ENCODE assay signal across 7 cellular contexts in genomic region chr4:16516796-16517413, GRCh38.
DNase-seq lines count a peak whose midpoint lies in the region; ATAC-seq and TF ChIP-seq lines count a peak whose summit lies in the region.

No MANE protein-coding gene starts in this region.

- H3K9me2 ChIP-seq in MM.1S (replicated peaks; ENCODE audit: insufficient read depth, low read length): no peaks in the 10 kb centered on the region

- no peaks in the 10 kb centered on the region for H3F3A ChIP-seq in MM.1S (ENCODE audit: insufficient read depth, low read length)

- H3K27ac Mint-ChIP-seq in WTC11: no peak overlapping the region

- no peaks in the 10 kb centered on the region for H3K79me2 ChIP-seq in MM.1S (ENCODE audit: low read length)

- CTCF ChIA-PET in WTC11 (lab: Charles Lee): interaction anchor here (0.7 to 1.0 kb wide), 2 partner anchors 66 to 244 kb away, joined by 3 read pairs; no protein-coding TSS in a partner anchor

- peak; percentile 95 for ATAC-seq in WTC11
- no peak for ATAC-seq in activated T-cell treated with anti-CD3 and anti-CD28 coated beads, Interleukin-2, amount 50 U/mL, for 4 hours

- H3K27me3 ChIP-seq in MM.1S (replicated peaks; ENCODE audit: insufficient read depth, low read length): no peaks in the 10 kb centered on the region

- no peaks in the 10 kb centered on the region for H3K27me3 Mint-ChIP-seq in WTC11 (ENCODE audit: low read depth)
- H3K27me3 Mint-ChIP-seq in activated T-cell treated with anti-CD3 and anti-CD28 coated beads, Interleukin-2, amount 50 U/mL, for 4 hours (ENCODE audit: low read depth): no peaks in the 10 kb centered on the region

- TF ChIP-seq RAD21 in Ishikawa (IDR thresholded peaks at IDR 0.05; ENCODE audit: low read depth): 0 out of 2 replicates have a peak, but pooled peaks have one; percentile 7

- H4K20me1 ChIP-seq in MM.1S (ENCODE audit: insufficient read depth, low read length): no peaks in the 10 kb centered on the region

- H3K36me3 Mint-ChIP-seq in WTC11: peaks cover 3% of the 10 kb centered on the region
- H3K36me3 Mint-ChIP-seq in activated T-cell treated with anti-CD3 and anti-CD28 coated beads, Interleukin-2, amount 50 U/mL, for 4 hours (ENCODE audit: insufficient read depth): no peaks in the 10 kb centered on the region

- no peak overlapping the region for H3K4me2 ChIP-seq in MM.1S (ENCODE audit: low read depth, low read length)

- no peaks in the 10 kb centered on the region for H3K36me3 ChIP-seq in MM.1S (replicated peaks; ENCODE audit: insufficient read depth, low read length)

- H3K9ac ChIP-seq in MM.1S (ENCODE audit: low read length): no peak overlapping the region

- TF ChIP-seq CTCF in WTC11 (IDR thresholded peaks at IDR 0.05) (no peak), MM.1S (IDR thresholded peaks at IDR 0.05; ENCODE audit: low read length) (no peak)

- H3K4me1 ChIP-seq in MM.1S (ENCODE audit: low read length): no peaks in the 10 kb centered on the region

- H3K4me3 Mint-ChIP-seq in WTC11: no peak overlapping the region
- no peak overlapping the region for H3K4me3 Mint-ChIP-seq in activated T-cell treated with anti-CD3 and anti-CD28 coated beads, Interleukin-2, amount 50 U/mL, for 4 hours

- POLR2A ChIA-PET in WTC11 (lab: Charles Lee): no interaction called here

- H3K9me3 Mint-ChIP-seq in WTC11: no peaks in the 10 kb centered on the region
- no peaks in the 10 kb centered on the region for H3K9me3 Mint-ChIP-seq in activated T-cell treated with anti-CD3 and anti-CD28 coated beads, Interleukin-2, amount 50 U/mL, for 4 hours

- no peak for TF ChIP-seq EP300 in Ishikawa (IDR thresholded peaks at IDR 0.05; ENCODE audit: borderline replicate concordance)

- no peak overlapping the region for H2AFZ ChIP-seq in MM.1S (ENCODE audit: low read length)

- DNase-seq in WTC11 (ENCODE audit: low spot score): peak; percentile 24
- DNase-seq in hepatic stellate cell (ENCODE audit: low spot score): peak; percentile 24
- peak; percentile 63 for DNase-seq in stromal cell of bone marrow (ENCODE audit: low read depth)
- no peak for DNase-seq in MM.1S
- no peak for DNase-seq in activated T-cell treated with anti-CD3 and anti-CD28 coated beads, Interleukin-2, amount 50 U/mL, for 4 hours
- no peak for DNase-seq in activated naive CD4-positive, alpha-beta T cell treated with anti-CD3 and anti-CD28 coated beads, Interleukin-2, amount 50 U/mL, for 16 hours

- H3K4me1 Mint-ChIP-seq in WTC11: peaks cover 38% of the 10 kb centered on the region
- H3K4me1 Mint-ChIP-seq in activated T-cell treated with anti-CD3 and anti-CD28 coated beads, Interleukin-2, amount 50 U/mL, for 4 hours (ENCODE audit: low read depth): no peaks in the 10 kb centered on the region

- no peak overlapping the region for H3K27ac ChIP-seq in MM.1S (ENCODE audit: low read length)

- H3K4me3 ChIP-seq in MM.1S (ENCODE audit: low read length): no peak overlapping the region

- no peaks in the 10 kb centered on the region for H3K9me3 ChIP-seq in MM.1S (replicated peaks; ENCODE audit: insufficient read depth, low read length)

TF ChIP-seq in Ishikawa, 13 proteins besides CTCF, POLR2A, EP300 and RAD21:
- no peak for TF ChIP-seq CEBPB (IDR thresholded peaks at IDR 0.05)
- TF ChIP-seq YY1 (IDR thresholded peaks at IDR 0.05; ENCODE audit: low read depth): no peak
- no peak for TF ChIP-seq FOXM1 (IDR thresholded peaks at IDR 0.05; ENCODE audit: borderline replicate concordance, low read depth)
- TF ChIP-seq, protein P1, sequence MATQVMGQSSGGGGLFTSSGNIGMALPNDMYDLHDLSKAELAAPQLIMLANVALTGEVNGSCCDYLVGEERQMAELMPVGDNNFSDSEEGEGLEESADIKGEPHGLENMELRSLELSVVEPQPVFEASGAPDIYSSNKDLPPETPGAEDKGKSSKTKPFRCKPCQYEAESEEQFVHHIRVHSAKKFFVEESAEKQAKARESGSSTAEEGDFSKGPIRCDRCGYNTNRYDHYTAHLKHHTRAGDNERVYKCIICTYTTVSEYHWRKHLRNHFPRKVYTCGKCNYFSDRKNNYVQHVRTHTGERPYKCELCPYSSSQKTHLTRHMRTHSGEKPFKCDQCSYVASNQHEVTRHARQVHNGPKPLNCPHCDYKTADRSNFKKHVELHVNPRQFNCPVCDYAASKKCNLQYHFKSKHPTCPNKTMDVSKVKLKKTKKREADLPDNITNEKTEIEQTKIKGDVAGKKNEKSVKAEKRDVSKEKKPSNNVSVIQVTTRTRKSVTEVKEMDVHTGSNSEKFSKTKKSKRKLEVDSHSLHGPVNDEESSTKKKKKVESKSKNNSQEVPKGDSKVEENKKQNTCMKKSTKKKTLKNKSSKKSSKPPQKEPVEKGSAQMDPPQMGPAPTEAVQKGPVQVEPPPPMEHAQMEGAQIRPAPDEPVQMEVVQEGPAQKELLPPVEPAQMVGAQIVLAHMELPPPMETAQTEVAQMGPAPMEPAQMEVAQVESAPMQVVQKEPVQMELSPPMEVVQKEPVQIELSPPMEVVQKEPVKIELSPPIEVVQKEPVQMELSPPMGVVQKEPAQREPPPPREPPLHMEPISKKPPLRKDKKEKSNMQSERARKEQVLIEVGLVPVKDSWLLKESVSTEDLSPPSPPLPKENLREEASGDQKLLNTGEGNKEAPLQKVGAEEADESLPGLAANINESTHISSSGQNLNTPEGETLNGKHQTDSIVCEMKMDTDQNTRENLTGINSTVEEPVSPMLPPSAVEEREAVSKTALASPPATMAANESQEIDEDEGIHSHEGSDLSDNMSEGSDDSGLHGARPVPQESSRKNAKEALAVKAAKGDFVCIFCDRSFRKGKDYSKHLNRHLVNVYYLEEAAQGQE (IDR thresholded peaks at IDR 0.05; ENCODE audit: low read depth): no peak
- TF ChIP-seq EGR1 (IDR thresholded peaks at IDR 0.05): no peak
- no peak for TF ChIP-seq TCF12 (IDR thresholded peaks at IDR 0.05; ENCODE audit: low read depth)
- no peak for TF ChIP-seq TEAD4 (IDR thresholded peaks at IDR 0.05)

TF ChIP-seq in WTC11, 78 proteins besides CTCF, POLR2A, EP300 and RAD21:
- TF ChIP-seq GABPB1 (CRISPR knock-in tag; IDR thresholded peaks at IDR 0.05): no peak
- no peak for TF ChIP-seq NR2C2 (CRISPR knock-in tag; IDR thresholded peaks at IDR 0.05)
- TF ChIP-seq ZNF281 (CRISPR knock-in tag; IDR thresholded peaks at IDR 0.05): no peak
- no peak for TF ChIP-seq SMAD4 (CRISPR knock-in tag; IDR thresholded peaks at IDR 0.05)
- TF ChIP-seq TP53 (CRISPR knock-in tag; IDR thresholded peaks at IDR 0.05): no peak
- TF ChIP-seq GRHL2 (CRISPR knock-in tag; IDR thresholded peaks at IDR 0.05; ENCODE audit: insufficient replicate concordance, severe bottlenecking): no peak
- TF ChIP-seq, protein P2, sequence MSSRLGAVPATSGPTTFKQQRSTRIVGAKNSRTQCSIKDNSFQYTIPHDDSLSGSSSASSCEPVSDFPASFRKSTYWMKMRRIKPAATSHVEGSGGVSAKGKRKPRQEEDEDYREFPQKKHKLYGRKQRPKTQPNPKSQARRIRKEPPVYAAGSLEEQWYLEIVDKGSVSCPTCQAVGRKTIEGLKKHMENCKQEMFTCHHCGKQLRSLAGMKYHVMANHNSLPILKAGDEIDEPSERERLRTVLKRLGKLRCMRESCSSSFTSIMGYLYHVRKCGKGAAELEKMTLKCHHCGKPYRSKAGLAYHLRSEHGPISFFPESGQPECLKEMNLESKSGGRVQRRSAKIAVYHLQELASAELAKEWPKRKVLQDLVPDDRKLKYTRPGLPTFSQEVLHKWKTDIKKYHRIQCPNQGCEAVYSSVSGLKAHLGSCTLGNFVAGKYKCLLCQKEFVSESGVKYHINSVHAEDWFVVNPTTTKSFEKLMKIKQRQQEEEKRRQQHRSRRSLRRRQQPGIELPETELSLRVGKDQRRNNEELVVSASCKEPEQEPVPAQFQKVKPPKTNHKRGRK (CRISPR knock-in tag; IDR thresholded peaks at IDR 0.05; ENCODE audit: borderline replicate concordance): no peak
- no peak for TF ChIP-seq NFE2L1 (CRISPR knock-in tag; IDR thresholded peaks at IDR 0.05)
- no peak for TF ChIP-seq HMGA2 (CRISPR knock-in tag; IDR thresholded peaks at IDR 0.05)
- no peak for TF ChIP-seq ZNF121 (CRISPR knock-in tag; IDR thresholded peaks at IDR 0.05)

Comparison
In these comparisons a context has a peak if more than half of its experiments do, and no peak if none do; other contexts are left out.
1. DNase-seq: peak in WTC11 (single experiment), hepatic stellate cell (single experiment) and stromal cell of bone marrow (single experiment); none in MM.1S (single experiment), activated T-cell treated with anti-CD3 and anti-CD28 coated beads, Interleukin-2, amount 50 U/mL, for 4 hours (single experiment) and activated naive CD4-positive, alpha-beta T cell treated with anti-CD3 and anti-CD28 coated beads, Interleukin-2, amount 50 U/mL, for 16 hours (single experiment).